Comparison of ENCODE assay signal across 20 cellular contexts in genomic region chr4:3317656-3318211, GRCh38.
"Had no signal": no experiment of that assay in that cellular context is flagged by ENCODE, and none has a peak within 500 bp of the region (broad histone marks: within the 10 kb centered on the region; RNA-seq: fewer than 3 reads in every experiment).

No MANE protein-coding gene starts in this region.

- H3K27ac Mint-ChIP-seq: activated B cell treated with CpG ODN at 0.5 μM for 24 hours; activated CD8-positive, alpha-beta T cell treated with anti-CD3 and anti-CD28 coated beads, Interleukin-2, amount 10 ng/mL, durations not matched to agents 7 days and 5 days; activated naive CD4-positive, alpha-beta T cell treated with anti-CD3 and anti-CD28 coated beads, Interleukin-2, amount 50 U/mL, for 24 hours; stimulated activated naive B cell treated with anti-CD40 and anti-IgM and Interleukin-4, amounts not matched to agents 10 μg/mL and 1 μg/mL and 100 μg/mL, for 72 hours; T-helper 2 cell treated with Interferon-gamma antibody and Interleukin-4, amounts not matched to agents 5 μg/mL and 100 μg/mL, for 36 hours had no signal

- H3K36me3 ChIP-seq: neural progenitor cell had no signal

- H3K9me3 Mint-ChIP-seq: activated B cell treated with CpG ODN at 0.5 μM for 24 hours; activated naive CD4-positive, alpha-beta T cell treated with anti-CD3 and anti-CD28 coated beads, Interleukin-2, amount 50 U/mL, for 24 hours; naive B cell; neural progenitor cell; stimulated activated naive B cell treated with anti-CD40 and anti-IgM and Interleukin-4, amounts not matched to agents 10 μg/mL and 1 μg/mL and 100 μg/mL, for 72 hours; T-helper 2 cell treated with Interferon-gamma antibody and Interleukin-4, amounts not matched to agents 5 μg/mL and 100 μg/mL, for 36 hours had no signal

- ATAC-seq: activated CD8-positive, alpha-beta T cell treated with anti-CD3 and anti-CD28 coated beads, Interleukin-2, amount 10 ng/mL, durations not matched to agents 7 days and 5 days; pancreas; stimulated activated naive B cell treated with anti-CD40 and anti-IgM and Interleukin-4, amounts not matched to agents 10 μg/mL and 1 μg/mL and 100 μg/mL, for 72 hours had no signal

- H3K27me3 ChIP-seq: neural progenitor cell, pancreas had no signal

- H3K27me3 Mint-ChIP-seq: activated B cell treated with CpG ODN at 0.5 μM for 24 hours; activated naive CD4-positive, alpha-beta T cell treated with anti-CD3 and anti-CD28 coated beads, Interleukin-2, amount 50 U/mL, for 24 hours; naive B cell; stimulated activated naive B cell treated with anti-CD40 and anti-IgM and Interleukin-4, amounts not matched to agents 10 μg/mL and 1 μg/mL and 100 μg/mL, for 72 hours had no signal

- H3K9me3 ChIP-seq: pancreas had no signal

- H3K27ac ChIP-seq: coronary artery, pancreas had no signal

- H3K4me3 Mint-ChIP-seq: activated B cell treated with CpG ODN at 0.5 μM for 24 hours; activated CD8-positive, alpha-beta T cell treated with anti-CD3 and anti-CD28 coated beads, Interleukin-2, amount 10 ng/mL, durations not matched to agents 7 days and 5 days; activated naive CD4-positive, alpha-beta T cell treated with anti-CD3 and anti-CD28 coated beads, Interleukin-2, amount 50 U/mL, for 24 hours; naive B cell; neural progenitor cell; stimulated activated naive B cell treated with anti-CD40 and anti-IgM and Interleukin-4, amounts not matched to agents 10 μg/mL and 1 μg/mL and 100 μg/mL, for 72 hours; T-helper 2 cell treated with Interferon-gamma antibody and Interleukin-4, amounts not matched to agents 5 μg/mL and 100 μg/mL, for 36 hours had no signal

- DNase-seq: activated B cell treated with CpG ODN at 0.5 μM for 24 hours; activated CD4-positive, alpha-beta T cell treated with anti-CD3 and anti-CD28 coated beads for 48 hours; activated CD8-positive, alpha-beta T cell treated with anti-CD3 and anti-CD28 coated beads, Interleukin-2, amount 10 ng/mL, durations not matched to agents 7 days and 5 days; activated T-cell treated with anti-CD3 and anti-CD28 coated beads for 4 hours; central memory CD4-positive, alpha-beta T cell; effector CD4-positive, alpha-beta T cell; foreskin fibroblast; hippocampal formation; kidney glomerular epithelial cell; naive B cell; stimulated activated CD4-positive, alpha-beta T cell treated with anti-CD3 and anti-CD28 coated beads, Interleukin-2, amount 100 ng/mL, for 48 hours; stimulated activated naive B cell treated with anti-CD40 and anti-IgM and Interleukin-4, amounts not matched to agents 10 μg/mL and 1 μg/mL and 100 μg/mL, for 72 hours; substantia nigra; trophoblast cell had no signal

- H3K4me3 ChIP-seq: coronary artery, lung, neural progenitor cell, pancreas had no signal

- H3K4me1 Mint-ChIP-seq: activated B cell treated with CpG ODN at 0.5 μM for 24 hours; activated naive CD4-positive, alpha-beta T cell treated with anti-CD3 and anti-CD28 coated beads, Interleukin-2, amount 50 U/mL, for 24 hours; naive B cell had no signal

- H3K4me1 ChIP-seq: pancreas had no signal
